Comparison of ENCODE assay signal across 8 cellular contexts in genomic region chr15:72474912-72475601, GRCh38. TPM values are rescaled to one million over a fixed set of nuclear protein-coding genes. Genes with fewer than 3 reads are reported as not detected.
DNase-seq lines count a peak whose midpoint lies in the region; ATAC-seq and TF ChIP-seq lines count a peak whose summit lies in the region.

No MANE protein-coding gene starts in this region.

- H3K27ac ChIP-seq in CD4-positive, alpha-beta memory T cell (ENCODE audit: low read depth, low read length): peak overlapping the region; percentile 100
- peak overlapping the region; percentile 93 for H3K27ac ChIP-seq in PC-3 (ENCODE audit: low read length)
- H3K27ac ChIP-seq in esophagus muscularis mucosa (replicated peaks in 1 of 4): peak overlapping the region; percentile 99 to 100 (median 100)

- ATAC-seq in GM19468 (IDR thresholded peaks at IDR 0.05; ENCODE audit: extremely low read depth, unreplicated experiment) (peak; percentile 25), PC-3 (peak; percentile 48)

- H2AFZ ChIP-seq in PC-3 (ENCODE audit: low read length): no peak overlapping the region

- H3F3A ChIP-seq in PC-3 (ENCODE audit: low read length, unreplicated experiment): no peaks in the 10 kb centered on the region

- intact Hi-C loops in CD4-positive, alpha-beta memory T cell (cut with micrococcal nuclease): loop anchor here (1.0 to 10.0 kb wide), 7 partner anchors 20 to 310 kb away; partner anchors contain the start of genes ADPGK, BBS4, HEXA and HIGD2B
- intact Hi-C loops in PC-3 (cut with micrococcal nuclease): loop anchor here (2.0 to 10.0 kb wide), 2 partner anchors 212 to 250 kb away; partner anchors contain the start of genes BBS4 and HIGD2B
- intact Hi-C loops in esophagus muscularis mucosa (cut with DNase I): loop anchor here (5.0 to 10.0 kb wide), 2 partner anchors 98 to 210 kb away; partner anchors contain the start of genes BBS4, HEXA and HIGD2B

- peak overlapping the region; percentile 95 for H3K4me2 ChIP-seq in PC-3 (ENCODE audit: low read length)

- no peaks in the 10 kb centered on the region for H3K27me3 Mint-ChIP-seq in CD4-positive, alpha-beta memory T cell
- no peaks in the 10 kb centered on the region for H3K27me3 Mint-ChIP-seq in activated T-cell treated with anti-CD3 and anti-CD28 coated beads, Interleukin-2, amount 50 U/mL, for 24 hours

- peaks cover 42% of the 10 kb centered on the region for H4K20me1 ChIP-seq in PC-3 (ENCODE audit: low read length)

- 0% methylated on average over 5 of the region's 42 CpGs for WGBS in esophagus muscularis mucosa

- POLR2A ChIA-PET in CD4-positive, alpha-beta memory T cell (lab: Charles Lee; ENCODE audit: partially characterized antibody): interaction anchor here (0.8 to 5.1 kb wide), 10 partner anchors 10 to 248 kb away, joined by 3 to 90 read pairs (median 4); partner anchors contain the start of genes HEXA and PKM
- POLR2A ChIA-PET in PC-3 (lab: Charles Lee; ENCODE audit: unreplicated experiment): no interaction called here

- peak overlapping the region; percentile 99 for H3K9ac ChIP-seq in PC-3 (ENCODE audit: low read length)

- TF ChIP-seq EP300 in esophagus muscularis mucosa (IDR thresholded peaks at IDR 0.05): no peak

- no peaks in the 10 kb centered on the region for H3K9me2 ChIP-seq in PC-3 (replicated peaks; ENCODE audit: low read length)

- peaks cover 10 to 48% of the 10 kb centered on the region in 2 donors for H3K36me3 Mint-ChIP-seq in CD4-positive, alpha-beta memory T cell
- peaks cover 56% of the 10 kb centered on the region for H3K36me3 Mint-ChIP-seq in activated T-cell treated with anti-CD3 and anti-CD28 coated beads, Interleukin-2, amount 50 U/mL, for 24 hours (ENCODE audit: low read depth)

- H3K27me3 ChIP-seq in CD4-positive, alpha-beta memory T cell (ENCODE audit: insufficient read depth, low read length): no peaks in the 10 kb centered on the region
- H3K27me3 ChIP-seq in PC-3 (ENCODE audit: low read length) (no peaks in the 10 kb centered on the region), esophagus muscularis mucosa (no peaks in the 10 kb centered on the region)

- TF ChIP-seq CTCF in PC-3 (conservative IDR thresholded peaks at IDR 0.05; ENCODE audit: low read depth, low read length) (no peak), esophagus muscularis mucosa (IDR thresholded peaks at IDR 0.05) (no peak)

- CTCF ChIA-PET in CD4-positive, alpha-beta memory T cell (lab: Charles Lee; ENCODE audit: partially characterized antibody): interaction anchor here (0.6 kb wide), 1 partner anchor 35 kb away, joined by 3 read pairs; no protein-coding TSS in a partner anchor
- CTCF ChIA-PET in PC-3 (lab: Charles Lee): no interaction called here

- no peaks in the 10 kb centered on the region for H3K9me3 Mint-ChIP-seq in CD4-positive, alpha-beta memory T cell
- H3K9me3 Mint-ChIP-seq in activated T-cell treated with anti-CD3 and anti-CD28 coated beads, Interleukin-2, amount 50 U/mL, for 24 hours: no peaks in the 10 kb centered on the region

- H3K79me2 ChIP-seq in PC-3 (ENCODE audit: low read length): peaks cover 58% of the 10 kb centered on the region

- peak; percentile 84 to 91 (median 88) for DNase-seq in CD4-positive, alpha-beta memory T cell
- DNase-seq in HT1080 (ENCODE audit: low read depth) (peak; percentile 64), PC-3 (peak; percentile 48), esophagus muscularis mucosa (ENCODE audit: extremely low spot score) (peak; percentile 97), myocyte (ENCODE audit: low read depth) (peak; percentile 75)
- peak; percentile 86 for DNase-seq in activated T-cell treated with anti-CD3 and anti-CD28 coated beads, Interleukin-2, amount 50 U/mL, for 24 hours
- DNase-seq in stimulated activated CD8-positive, alpha-beta memory T cell treated with anti-CD3 and anti-CD28 coated beads, Interleukin-7, amount 100 ng/mL, for 48 hours (ENCODE audit: extremely low read depth in 1 of 2, low read depth in 1 of 2): peak; percentile 50 to 60

- no peaks in the 10 kb centered on the region for H3K36me3 ChIP-seq in CD4-positive, alpha-beta memory T cell (ENCODE audit: insufficient read depth, low read length)
- peaks cover 18% of the 10 kb centered on the region for H3K36me3 ChIP-seq in PC-3 (ENCODE audit: low read depth, low read length)
- peaks cover 0 to 26% (median 13%) of the 10 kb centered on the region in 4 donors for H3K36me3 ChIP-seq in esophagus muscularis mucosa

- no TSS peak for BruUV-seq in PC-3 (replicated peaks; lab: Mats Ljungman, UMichigan)

- peak overlapping the region; percentile 96 to 100 (median 98) for H3K27ac Mint-ChIP-seq in CD4-positive, alpha-beta memory T cell
- peak overlapping the region; percentile 98 for H3K27ac Mint-ChIP-seq in activated T-cell treated with anti-CD3 and anti-CD28 coated beads, Interleukin-2, amount 50 U/mL, for 24 hours

- H3K4me1 ChIP-seq in CD4-positive, alpha-beta memory T cell (ENCODE audit: insufficient read depth, low read length): peaks cover 57% of the 10 kb centered on the region
- peaks cover 18% of the 10 kb centered on the region for H3K4me1 ChIP-seq in PC-3 (ENCODE audit: insufficient read depth, low read length)
- H3K4me1 ChIP-seq in esophagus muscularis mucosa: peaks cover 50 to 63% (median 60%) of the 10 kb centered on the region in 4 donors

- peak overlapping the region; percentile 64 to 78 for H3K4me3 ChIP-seq in CD4-positive, alpha-beta memory T cell (ENCODE audit: low read length in 2 of 2)
- peak overlapping the region; percentile 98 for H3K4me3 ChIP-seq in PC-3 (ENCODE audit: low read length)
- H3K4me3 ChIP-seq in esophagus muscularis mucosa: peak overlapping the region; percentile 84 to 91 (median 88)

- peaks cover 34 to 74% (median 49%) of the 10 kb centered on the region in 4 donors for H3K4me1 Mint-ChIP-seq in CD4-positive, alpha-beta memory T cell
- peaks cover 47% of the 10 kb centered on the region for H3K4me1 Mint-ChIP-seq in activated T-cell treated with anti-CD3 and anti-CD28 coated beads, Interleukin-2, amount 50 U/mL, for 24 hours (ENCODE audit: low read depth)

- TF ChIP-seq POLR2A in esophagus muscularis mucosa (IDR thresholded peaks at IDR 0.05; ENCODE audit: low read depth): peak; percentile 22

- H3K9me3 ChIP-seq in CD4-positive, alpha-beta memory T cell (ENCODE audit: control insufficient read depth in 1 of 2, low read length in 2 of 2): no peaks in the 10 kb centered on the region
- no peaks in the 10 kb centered on the region for H3K9me3 ChIP-seq in PC-3 (ENCODE audit: low read length)
- no peaks in the 10 kb centered on the region for H3K9me3 ChIP-seq in esophagus muscularis mucosa

- H3K4me3 Mint-ChIP-seq in CD4-positive, alpha-beta memory T cell: peak overlapping the region; percentile 93 to 99 (median 97)
- peak overlapping the region; percentile 94 for H3K4me3 Mint-ChIP-seq in activated T-cell treated with anti-CD3 and anti-CD28 coated beads, Interleukin-2, amount 50 U/mL, for 24 hours

RNA-seq across cellular contexts. Expression of gene ARIH1, which starts 0.9 kb away (rescaled TPM):
- total RNA-seq in CD4-positive, alpha-beta memory T cell: 100 to 1,000 TPM; 203 to 210 TPM
- 10 to 100 TPM; 10.5 to 36.8 TPM for polyA plus RNA-seq in CD4-positive, alpha-beta memory T cell
- total RNA-seq in HT1080 (2014; rRNA removed; shearing (Covaris generic)): 39.8 and 50.5 TPM in 2 replicates
- polyA plus RNA-seq in HT1080 (2015; cell fraction: cytosol; rRNA removed): 29.1 and 37.8 TPM in 2 replicates
- 57.7 and 59.5 TPM in 2 replicates for polyA plus RNA-seq in HT1080 (2015; cell fraction: nucleus; rRNA removed)
- 63.0 and 75.0 TPM in 2 replicates for total RNA-seq in PC-3 (2014; rRNA removed)
- 10 to 100 TPM; 37.4 to 59.9 (median 43.3) TPM for total RNA-seq in esophagus muscularis mucosa
- 32.6 and 40.4 TPM in 2 replicates for total RNA-seq in myocyte
- polyA plus RNA-seq in myocyte (2012): 43.9 TPM

Comparison
In these comparisons a context has a peak if more than half of its experiments do, and no peak if none do; other contexts are left out.
1. Peak in every context shown above with its lines: DNase-seq, ATAC-seq, H3K4me3 ChIP-seq and H3K27ac ChIP-seq.